Comparison of ENCODE assay signal across 9 cellular contexts in the genomic region with DNA sequence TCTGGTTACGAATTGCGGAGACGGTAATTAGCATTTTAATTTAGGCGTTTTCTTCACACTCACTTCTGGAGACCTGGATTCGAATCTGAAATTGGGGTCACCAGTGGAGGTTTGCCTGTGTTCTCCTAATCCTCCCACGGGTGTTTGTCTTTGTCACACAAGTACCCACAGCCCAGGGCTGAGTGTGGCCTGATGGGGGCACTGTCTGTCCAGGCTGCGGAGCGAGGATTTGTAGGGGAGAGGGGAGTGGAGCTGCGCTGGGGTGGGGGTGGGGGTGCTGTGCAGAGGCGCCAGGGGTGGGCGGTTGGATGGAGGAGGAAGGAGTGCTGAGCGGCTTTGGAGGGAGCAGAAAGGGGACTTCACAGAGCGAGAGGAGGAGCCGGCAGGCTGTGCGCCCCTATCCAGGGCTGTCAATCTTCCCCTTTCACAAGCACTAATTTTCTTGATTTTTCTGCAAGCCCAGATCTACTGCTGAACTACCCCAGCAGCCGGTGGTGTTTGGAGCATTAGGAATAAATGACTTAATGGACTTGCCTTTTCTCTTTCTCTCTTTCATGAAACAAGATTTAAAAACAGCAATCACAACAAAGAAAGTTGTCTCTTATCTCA. TPM values are rescaled to one million over a fixed set of nuclear protein-coding genes. Genes with fewer than 3 reads are reported as not detected.
DNase-seq lines count a peak whose midpoint lies in the region; ATAC-seq, FAIRE-seq and TF ChIP-seq lines count a peak whose summit lies in the region.
"Had no signal": no experiment of that assay in that cellular context is flagged by ENCODE, and none has a peak within 500 bp of the region (broad histone marks: within the 10 kb centered on the region; RNA-seq: fewer than 3 reads in every experiment).

No MANE protein-coding gene starts in this region.

- no peaks in the 10 kb centered on the region for H3K9me1 ChIP-seq in IMR-90 (ENCODE audit: insufficient read depth, low read length)
- H3K9me1 ChIP-seq in K562 (ENCODE audit: control insufficient read depth, insufficient read depth, low read length), result no peaks in the 10 kb centered on the region

- H3K27me3 ChIP-seq in IMR-90 (ENCODE audit: control insufficient read depth, insufficient read depth, low read length), result peaks cover 80% of the 10 kb centered on the region
- H3K27me3 ChIP-seq in K562 (ENCODE audit: control insufficient read depth in 2 of 2, insufficient read depth in 2 of 2, low read length in 2 of 2), result peaks cover 59 to 87% of the 10 kb centered on the region in 2 experiments
- H3K27me3 ChIP-seq in neural cell (ENCODE audit: insufficient read depth, low read depth, low read length), result no peaks in the 10 kb centered on the region

- intact Hi-C loops in IMR-90 (cut with micrococcal nuclease), result no loop called here
- intact Hi-C loops in K562 (cut with micrococcal nuclease), result loop anchor here (2.0 kb wide), 1 partner anchor 44 kb away; no protein-coding TSS in a partner anchor

- no peak overlapping the region for H3K18ac ChIP-seq in IMR-90 (ENCODE audit: low read depth, low read length)

- TF ChIP-seq EP300 in K562 (IDR thresholded peaks at IDR 0.05; ENCODE audit: low read length) (no peak), neural cell (conservative IDR thresholded peaks at IDR 0.05; ENCODE audit: poor library complexity, severe bottlenecking) (no peak)

- TF ChIP-seq CTCF in IMR-90 (conservative IDR thresholded peaks at IDR 0.05; ENCODE audit: low read depth, low read length) (0 out of 2 replicates have a peak, but pooled peaks have one; percentile 19), K562 (IDR thresholded peaks at IDR 0.05 in 2 of 3, conservative IDR thresholded peaks at IDR 0.05 in 1 of 3; ENCODE audit: insufficient read depth in 2 of 3, low read depth in 1 of 3, low read length in 3 of 3) (peak; percentile 41 to 63 (median 43); a peak in 5 of 6 replicates), neural cell (IDR thresholded peaks at IDR 0.05; ENCODE audit: poor library complexity, severe bottlenecking) (peak; percentile 59)

- H4K20me1 ChIP-seq in IMR-90 (ENCODE audit: insufficient read depth, low read length) (no peaks in the 10 kb centered on the region), K562 (replicated peaks; ENCODE audit: control insufficient read depth, insufficient read depth, low read length) (no peaks in the 10 kb centered on the region; the same call in 1 of the 2 replicates), neural cell (ENCODE audit: insufficient read depth) (no peaks in the 10 kb centered on the region)

- H2AFZ ChIP-seq in IMR-90 (replicated peaks; ENCODE audit: low read length, poor library complexity) (no peak overlapping the region), K562 (ENCODE audit: low read depth, low read length) (no peak overlapping the region), neural cell (ENCODE audit: low read depth, low read length) (no peak overlapping the region)

- no peak overlapping the region for H2BK120ac ChIP-seq in IMR-90 (ENCODE audit: low read depth, low read length)

- H3K9me3 ChIP-seq in IMR-90 (ENCODE audit: control insufficient read depth, insufficient read depth, low read length) (no peaks in the 10 kb centered on the region), K562 (replicated peaks; ENCODE audit: control insufficient read depth, insufficient read depth, low read depth, low read length) (no peaks in the 10 kb centered on the region), neural cell (ENCODE audit: low read length) (no peaks in the 10 kb centered on the region)

- H3K14ac ChIP-seq in IMR-90 (replicated peaks; ENCODE audit: low read depth, low read length), result no peak overlapping the region

- in situ Hi-C loops in IMR-90 (cut with MboI; ENCODE audit: low sequenced_read_pairs) (no loop called here), K562 (cut with MboI) (no loop called here)

- H3K9ac ChIP-seq in IMR-90 (ENCODE audit: low read depth, low read length) (no peak overlapping the region), K562 (ENCODE audit: insufficient read depth in 1 of 2, low read depth in 2 of 2, low read length in 2 of 2) (no peak overlapping the region), neural cell (ENCODE audit: low read length) (peak overlapping the region; percentile 17)
- H3K9ac ChIP-seq: KMS-11 had no signal

- no peak overlapping the region for H3K4ac ChIP-seq in IMR-90 (ENCODE audit: low read depth, low read length)

- H3K23ac ChIP-seq in IMR-90 (ENCODE audit: low read depth, low read length), result no peak overlapping the region

- H2AK5ac ChIP-seq in IMR-90 (ENCODE audit: low read depth, low read length), result no peak overlapping the region

- no peak overlapping the region for H3K56ac ChIP-seq in IMR-90 (ENCODE audit: extremely low read depth, insufficient read depth, low read length)

- POLR2A ChIA-PET in IMR-90 (lab: Charles Lee; ENCODE audit: unreplicated experiment) (no interaction called here), K562 (lab: Yijun Ruan, JAX) (interaction anchor here (1.4 kb wide), 1 partner anchor 12 kb away, joined by 5 read pairs; no protein-coding TSS in a partner anchor)

- no peaks in the 10 kb centered on the region for H3F3A ChIP-seq in neural cell (ENCODE audit: insufficient read depth, low read length, poor library complexity, severe bottlenecking)

- H4K5ac ChIP-seq in IMR-90 (ENCODE audit: low read depth, low read length), result no peak overlapping the region

- H3K4me2 ChIP-seq in IMR-90 (ENCODE audit: low read depth, low read length) (no peak overlapping the region), K562 (ENCODE audit: insufficient read depth, low read length) (no peak overlapping the region), neural cell (ENCODE audit: low read length) (no peak overlapping the region)
- H3K4me2 ChIP-seq: KMS-11 had no signal

- no peak overlapping the region for H4K8ac ChIP-seq in IMR-90 (ENCODE audit: low read depth in 2 of 2, low read length in 2 of 2)

- no peak for ATAC-seq in IMR-90 (ENCODE audit: low read depth)
- peak; percentile 86 for ATAC-seq in K562
- ATAC-seq in GM21737 (IDR thresholded peaks at IDR 0.05; ENCODE audit: unreplicated experiment), result no peak
- ATAC-seq in HG02938 (IDR thresholded peaks at IDR 0.05; ENCODE audit: unreplicated experiment), result no peak

- H3K27ac ChIP-seq in IMR-90 (ENCODE audit: insufficient read depth, low read length) (no peak overlapping the region), K562 (ENCODE audit: extremely low read depth, low read depth, low read length) (no peak overlapping the region), neural cell (ENCODE audit: low read length) (peak overlapping the region; percentile 18)
- H3K27ac ChIP-seq: KMS-11 had no signal

- no peaks in the 10 kb centered on the region for H3K79me2 ChIP-seq in K562 (ENCODE audit: control insufficient read depth, insufficient read depth, low read length)
- no peaks in the 10 kb centered on the region for H3K79me2 ChIP-seq in neural cell (replicated peaks; ENCODE audit: insufficient read depth, low read length)

- no peak overlapping the region for H2AK9ac ChIP-seq in IMR-90 (replicated peaks; ENCODE audit: low read depth, low read length, poor library complexity)

- TF ChIP-seq RAD21 in IMR-90 (IDR thresholded peaks at IDR 0.05; ENCODE audit: low read length) (no peak; the same call in 1 of the 2 replicates), K562 (CRISPR knock-in tag; conservative IDR thresholded peaks at IDR 0.05 in 1 of 2, IDR thresholded peaks at IDR 0.05 in 1 of 2) (peak in 1 of 2 experiments; percentile 45; a peak in 2 of 4 replicates), neural cell (conservative IDR thresholded peaks at IDR 0.05) (peak; percentile 64)

- no peak overlapping the region for H2BK15ac ChIP-seq in IMR-90 (ENCODE audit: low read depth, low read length)

- no TSS peak for BruUV-seq in IMR-90 (replicated peaks; lab: Mats Ljungman, UMichigan)
- BruUV-seq in K562 (replicated peaks; lab: Mats Ljungman, UMichigan), result no TSS peak

- no CpG with 5 or more reads among the region's 16 CpGs for WGBS in IMR-90 (ENCODE audit: extremely low coverage in 2 of 2, insufficient read length in 1 of 2), 2 experiments
- under 1% methylated on average over 8 of the region's 16 CpGs for WGBS in K562 (ENCODE audit: insufficient coverage, low coverage, missing lambda C conversion rate)

- DNase-seq in NCI-H345 (lab: John Stamatoyannopoulos, UW) (peak; percentile 14), NCI-H345 treated with DMSO at 0.1 percent for 48 hours (lab: John Stamatoyannopoulos, UW; ENCODE audit: unreplicated experiment) (no peak), IMR-90 (no peak), K562 (ENCODE audit: extremely low read depth in 1 of 4, low spot score in 3 of 4) (peak; percentile 40 to 52 (median 46)), H54 (ENCODE audit: insufficient read length, low spot score) (no peak)

- H3K9me2 ChIP-seq in neural cell (ENCODE audit: insufficient read depth, low read length), result no peaks in the 10 kb centered on the region

- CTCF ChIA-PET in IMR-90 (lab: Yijun Ruan, JAX), result no interaction called here
- CTCF ChIA-PET in K562 (lab: Yijun Ruan, JAX; ENCODE audit: low intra/inter-chr PET ratio), result interaction anchor here (1.4 kb wide), 1 partner anchor 259 kb away, joined by 4 read pairs; no protein-coding TSS in a partner anchor

- no peak overlapping the region for H4K91ac ChIP-seq in IMR-90 (ENCODE audit: insufficient read depth, low read depth, low read length)

- no peaks in the 10 kb centered on the region for H3K4me1 ChIP-seq in IMR-90 (ENCODE audit: control insufficient read depth, insufficient read depth, low read length)
- H3K4me1 ChIP-seq in K562 (replicated peaks in 1 of 2; ENCODE audit: control insufficient read depth in 2 of 2, insufficient read depth in 2 of 2, low read length in 2 of 2), result peaks cover 0 to 4% of the 10 kb centered on the region in 2 experiments; a peak in 2 of 5 replicates

- H2BK5ac ChIP-seq in IMR-90 (ENCODE audit: low read depth, low read length, poor library complexity, severe bottlenecking), result no peak overlapping the region

- H3K4me3 ChIP-seq in IMR-90 (ENCODE audit: insufficient read depth, low read depth, low read length) (no peak overlapping the region), K562 (no peak overlapping the region), neural cell (ENCODE audit: low read length) (no peak overlapping the region)

- H2BK20ac ChIP-seq in IMR-90 (ENCODE audit: low read depth, low read length), result no peak overlapping the region

- TF ChIP-seq POLR2A in IMR-90 (IDR thresholded peaks at IDR 0.05; ENCODE audit: low read depth, low read length), result no peak
- TF ChIP-seq POLR2A in K562 (conservative IDR thresholded peaks at IDR 0.05), result no peak
- TF ChIP-seq POLR2A in H54 (IDR thresholded peaks at IDR 0.05; ENCODE audit: low read depth, low read length), result no peak

- dilution Hi-C loops in IMR-90 (cut with HindIII; ENCODE audit: low sequenced_read_pairs, unreplicated experiment), result no loop called here

- H3K79me1 ChIP-seq in IMR-90 (ENCODE audit: low read depth in 1 of 2, low read length in 2 of 2), result no peaks in the 10 kb centered on the region

- H3K36me3 ChIP-seq in IMR-90 (ENCODE audit: control insufficient read depth, insufficient read depth, low read length) (no peaks in the 10 kb centered on the region), K562 (ENCODE audit: control insufficient read depth, insufficient read depth, low read length) (no peaks in the 10 kb centered on the region), neural cell (ENCODE audit: insufficient read depth, low read length) (no peaks in the 10 kb centered on the region)

- FAIRE-seq in K562 (lab: Jason Lieb, UNC) (no peak), H54 (lab: Jason Lieb, UNC) (no peak)

RNA-seq across cellular contexts. Expression of gene TSPAN17, which starts 53.1 kb away (rescaled TPM):
- total RNA-seq in IMR-90 (2012; rRNA removed), result 34.2 and 35.3 TPM in 2 replicates
- polyA plus RNA-seq in IMR-90 (2012; rRNA removed), result 40.9 and 41.6 TPM in 2 replicates
- polyA plus RNA-seq in IMR-90 (2012; cell fraction: cytosol; rRNA removed), result 40.1 and 58.5 TPM in 2 replicates
- 74.1 and 106 TPM in 2 replicates for polyA plus RNA-seq in IMR-90 (2012; cell fraction: nucleus; rRNA removed; ENCODE audit: low replicate concordance)
- total RNA-seq in K562 (2011; cell fraction: chromatin; rRNA removed; ENCODE audit: low replicate concordance), result 52.6 and 123 TPM in 2 replicates
- 102 and 110 TPM in 2 replicates for total RNA-seq in K562 (2011; cell fraction: nucleolus; rRNA removed)
- 84.3 and 103 TPM in 2 replicates for total RNA-seq in K562 (2011; cell fraction: nucleoplasm; rRNA removed)
- total RNA-seq in K562 (2014; rRNA removed), result 31.6 and 43.8 TPM in 2 replicates
- total RNA-seq in K562 (2014; rRNA removed; fragmentation: Illumina TruSeq; extraction: Trizol), result 28.2 and 30.4 TPM in 2 replicates
- 33.5 and 34.5 TPM in 2 replicates for total RNA-seq in K562 (2015; rRNA removed; fragmentation: Illumina TruSeq; extraction: Trizol)
- 53.3 and 58.3 TPM in 2 replicates for total RNA-seq in K562 (2021)
- polyA plus RNA-seq in K562 (2011; rRNA removed), result 38.7 and 44.3 TPM in 2 replicates
- 43.2 and 65.5 TPM in 2 replicates for polyA plus RNA-seq in K562 (2011; cell fraction: cytosol; rRNA removed)
- polyA plus RNA-seq in K562 (2011; cell fraction: nucleus; rRNA removed), result 114 and 153 TPM in 2 replicates
- polyA plus RNA-seq in K562 (2012), result 36.7 and 36.8 TPM in 2 replicates
- polyA plus RNA-seq in K562 (2014; fragmentation: Illumina TruSeq; extraction: Trizol), result 49.9 and 51.9 TPM in 2 replicates
- polyA plus RNA-seq in K562 (2014; fragmentation: Nextera tagmentation; extraction: Ambion mirVana), result 1 to 10 TPM in 1 of 2 experiments, under 1 TPM in 1; 0.73 to 2.9 TPM
- 43.3 and 58.6 TPM in 2 replicates for polyA plus RNA-seq in K562 (2014; rRNA removed)
- 24.3 and 45.7 TPM in 2 replicates for polyA minus RNA-seq in K562 (2011; rRNA and poly(A)+ RNA removed)
- polyA minus RNA-seq in K562 (2011; cell fraction: cytosol; rRNA and poly(A)+ RNA removed), result 30.5 and 31.3 TPM in 2 replicates
- polyA minus RNA-seq in K562 (2011; cell fraction: nucleus; rRNA and poly(A)+ RNA removed), result 18.9 and 21.5 TPM in 2 replicates
- polyA plus RNA-seq in neural cell, result 66.1 and 66.4 TPM in 2 replicates
- polyA minus RNA-seq in neural cell, result 48.5 and 48.7 TPM in 2 replicates

Comparison
In these comparisons a context has a peak if more than half of its experiments do, and no peak if none do; other contexts are left out.
1. DNase-seq: peak in NCI-H345 (single experiment) and K562 (4 of 4); none in NCI-H345 treated with DMSO at 0.1 percent for 48 hours (single experiment), IMR-90 (single experiment) and H54 (single experiment).
2. Peak in every context shown above with its lines, with median percentiles within 50 percentile points of each other: CTCF ChIP-seq.